12 cellular contexts compared by ENCODE assay signal in the genomic region with DNA sequence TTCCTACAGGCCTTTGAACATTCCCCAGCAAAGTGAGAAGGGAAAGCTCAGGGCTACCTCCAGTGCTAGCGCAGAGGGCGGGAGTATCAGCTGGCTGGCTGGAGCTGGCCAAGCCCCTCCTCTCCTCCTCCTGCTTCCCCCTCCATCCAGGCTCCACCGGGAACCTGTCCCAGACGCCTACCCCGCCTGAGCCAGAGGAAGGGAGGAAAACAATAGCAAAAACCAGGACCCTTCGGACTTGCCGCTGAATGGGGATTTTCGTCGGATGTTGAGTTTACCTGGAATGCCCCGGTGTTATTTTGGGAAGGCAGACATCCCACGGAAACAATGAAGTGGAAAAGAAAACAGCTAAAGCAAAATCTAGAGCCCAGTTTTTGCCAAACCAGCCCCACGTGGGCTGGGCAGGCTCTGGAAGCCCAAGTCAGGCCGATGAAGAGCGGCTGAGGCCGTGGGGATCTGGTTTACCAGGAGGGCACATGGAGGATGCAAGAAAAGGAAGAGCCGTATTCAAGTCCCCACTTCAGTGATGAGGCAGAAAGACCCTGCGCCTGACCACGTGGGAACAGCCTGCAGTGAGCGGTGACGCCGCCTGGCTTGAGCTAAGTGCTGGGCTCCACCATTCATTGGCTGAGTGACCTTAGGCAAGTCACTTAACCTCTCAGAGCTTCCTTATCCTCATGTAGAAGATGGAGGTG.
A peak's percentile ranks its signal among the peaks of the same experiment; 100 is the strongest.
DNase-seq lines count a peak whose midpoint lies in the region.
"Had no signal": no experiment of that assay in that cellular context is flagged by ENCODE, and none has a peak within 500 bp of the region (broad histone marks: within the 10 kb centered on the region; RNA-seq: fewer than 3 reads in every experiment).

No MANE protein-coding gene starts in this region.

- DNase-seq in ELF-1 (ENCODE audit: low read depth, low spot score) (peak; percentile 85), ecto neural progenitor cell (ENCODE audit: low spot score) (peak; percentile 66), islet precursor cell (peak; percentile 65), posterior vena cava (ENCODE audit: low spot score) (peak; percentile 86), NCI-H748 treated with DMSO at 0.1 percent for 48 hours (lab: John Stamatoyannopoulos, UW) (no peak), SW480 (ENCODE audit: low spot score) (no peak), foreskin melanocyte (no peak), immature natural killer cell (no peak)
- DNase-seq: cerebellar nuclear complex, natural killer cell, SHP77 had no signal

- intact Hi-C loops in posterior vena cava (cut with DNase I): no loop called here

- H3K27ac Mint-ChIP-seq in immature natural killer cell: peak overlapping the region in 1 of 6 donors; percentile 22
- H3K27ac Mint-ChIP-seq: activated T-helper 2 cell treated with anti-CD3 and anti-CD28 coated beads, Interferon-gamma antibody, Interleukin-2, Interleukin-4, amounts not matched to agents 10 μg/mL and 5 μg/mL and 100 μg/mL, durations not matched to agents 14 hours and 24 hours and 36 hours; natural killer cell had no signal

- H3K4me1 Mint-ChIP-seq in immature natural killer cell: peaks cover 2 to 5% of the 10 kb centered on the region in 2 donors
- H3K4me1 Mint-ChIP-seq: natural killer cell had no signal

- H3K36me3 Mint-ChIP-seq in immature natural killer cell: peaks cover 1 to 12% (median 8%) of the 10 kb centered on the region in 3 donors

- peaks cover 0 to 6% (median 2%) of the 10 kb centered on the region in 6 donors for H3K9me3 Mint-ChIP-seq in immature natural killer cell

- peaks cover 0 to 2% (median 0%) of the 10 kb centered on the region in 3 donors for H3K27me3 Mint-ChIP-seq in immature natural killer cell (ENCODE audit: low read depth in 3 of 3)

- H3K4me3 Mint-ChIP-seq in immature natural killer cell: no peak overlapping the region
- H3K4me3 Mint-ChIP-seq: natural killer cell had no signal

Comparison
In these comparisons a context has a peak if more than half of its experiments do, and no peak if none do; other contexts are left out.
1. DNase-seq: peak in ELF-1 (single experiment), ecto neural progenitor cell (single experiment), islet precursor cell (single experiment) and posterior vena cava (single experiment); none in NCI-H748 treated with DMSO at 0.1 percent for 48 hours (single experiment), SW480 (single experiment), foreskin melanocyte (single experiment) and immature natural killer cell (0 of 3).